12 cellular contexts compared by ENCODE assay signal in the genomic region with DNA sequence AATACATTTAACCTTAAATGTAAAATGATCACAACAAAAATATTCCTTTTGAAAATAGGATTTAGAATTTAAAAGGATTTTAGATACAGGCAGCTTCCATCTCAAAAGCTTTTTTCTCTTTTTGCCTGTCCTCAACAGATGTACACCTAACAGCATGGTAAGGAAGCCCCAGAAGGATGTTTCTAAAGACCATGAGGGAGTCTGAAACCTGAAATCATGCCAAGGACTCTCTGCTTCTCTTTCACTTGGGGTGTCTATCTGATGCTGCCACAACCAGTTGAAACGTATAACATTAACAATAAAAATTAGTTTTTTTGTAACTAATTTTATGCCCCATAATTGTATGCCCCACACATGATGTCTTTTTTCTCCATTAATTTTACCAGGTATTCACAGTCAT. TPM values are rescaled to one million over a fixed set of nuclear protein-coding genes. Genes with fewer than 3 reads are reported as not detected.
DNase-seq lines count a peak whose midpoint lies in the region; ATAC-seq, FAIRE-seq and TF ChIP-seq lines count a peak whose summit lies in the region.
"Had no signal": no experiment of that assay in that cellular context is flagged by ENCODE, and none has a peak within 500 bp of the region (broad histone marks: within the 10 kb centered on the region; RNA-seq: fewer than 3 reads in every experiment).

No MANE protein-coding gene starts in this region.

- H3K4ac ChIP-seq in mesenchymal stem cell (ENCODE audit: low read depth in 1 of 2, low read length in 2 of 2): no peak overlapping the region
- no peak overlapping the region for H3K4ac ChIP-seq in neuronal stem cell (ENCODE audit: low read length)

- POLR2A ChIA-PET in Panc1 (lab: Charles Lee): no interaction called here

- H3K27me3 ChIP-seq in Panc1 (ENCODE audit: control insufficient read depth, insufficient read depth, low read length): no peaks in the 10 kb centered on the region
- no peaks in the 10 kb centered on the region for H3K27me3 ChIP-seq in mesenchymal stem cell (ENCODE audit: control insufficient read depth in 1 of 2, insufficient read depth in 1 of 2, low read length in 2 of 2)
- no peaks in the 10 kb centered on the region for H3K27me3 ChIP-seq in neuronal stem cell (ENCODE audit: control insufficient read depth in 3 of 3, insufficient read depth in 3 of 3, low read depth in 1 of 3, low read length in 3 of 3)
- H3K27me3 ChIP-seq: pancreas had no signal

- WGBS in mesenchymal stem cell: 70% methylated on average over 1 of the region's 1 CpG
- WGBS in neuronal stem cell (ENCODE audit: extremely low coverage in 2 of 2, insufficient read length in 2 of 2, insufficient replicate concordance in 1 of 2), 2 donors: no CpG with 5 or more reads among the region's 1 CpG

- H3K36me3 ChIP-seq in Panc1 (ENCODE audit: control insufficient read depth, insufficient read depth, low read length) (no peaks in the 10 kb centered on the region), mesenchymal stem cell (ENCODE audit: control insufficient read depth in 1 of 2, insufficient read depth in 2 of 2, low read depth in 1 of 2, low read length in 2 of 2) (no peaks in the 10 kb centered on the region), neuronal stem cell (replicated peaks in 1 of 2; ENCODE audit: control insufficient read depth in 2 of 2, insufficient read depth in 2 of 2, low read length in 2 of 2) (no peaks in the 10 kb centered on the region)
- H3K36me3 ChIP-seq: pancreas, WERI-Rb-1 had no signal

- H3K79me1 ChIP-seq in mesenchymal stem cell (replicated peaks; ENCODE audit: low read length, poor library complexity, severe bottlenecking): no peaks in the 10 kb centered on the region
- H3K79me1 ChIP-seq in neuronal stem cell (ENCODE audit: low read depth, low read length): no peaks in the 10 kb centered on the region

- TF ChIP-seq CTCF in Panc1 (IDR thresholded peaks at IDR 0.05): no peak

- H3K27ac Mint-ChIP-seq in activated naive CD4-positive, alpha-beta T cell treated with anti-CD3 and anti-CD28 coated beads, Interleukin-2, amount 50 U/mL, for 72 hours: no peak overlapping the region

- CTCF ChIA-PET in Panc1 (lab: Charles Lee): no interaction called here

- H4K91ac ChIP-seq in mesenchymal stem cell (ENCODE audit: low read length) (no peak overlapping the region), neuronal stem cell (ENCODE audit: low read depth, low read length, poor library complexity) (no peak overlapping the region)

- H3K23ac ChIP-seq in mesenchymal stem cell (ENCODE audit: low read length in 2 of 2) (no peak overlapping the region), neuronal stem cell (ENCODE audit: low read depth, low read length, poor library complexity) (no peak overlapping the region)

- H2BK12ac ChIP-seq in mesenchymal stem cell (ENCODE audit: low read length in 2 of 2) (no peak overlapping the region), neuronal stem cell (ENCODE audit: low read length) (no peak overlapping the region)

- H2BK5ac ChIP-seq in mesenchymal stem cell (ENCODE audit: low read depth, low read length, poor library complexity, severe bottlenecking) (no peak overlapping the region), neuronal stem cell (ENCODE audit: low read length) (no peak overlapping the region)

- intact Hi-C loops in Panc1 (cut with micrococcal nuclease; ENCODE audit: unreplicated experiment): no loop called here

- ATAC-seq in GM18909 (IDR thresholded peaks at IDR 0.05; ENCODE audit: poor library complexity, unreplicated experiment) (peak; percentile 63), HG02623 (IDR thresholded peaks at IDR 0.05; ENCODE audit: unreplicated experiment) (peak; percentile 53), Panc1 (no peak)
- ATAC-seq in activated naive CD4-positive, alpha-beta T cell treated with anti-CD3 and anti-CD28 coated beads, Interleukin-2, amount 50 U/mL, for 72 hours: no peak

- no peak overlapping the region for H2BK120ac ChIP-seq in mesenchymal stem cell (ENCODE audit: low read depth, low read length)
- H2BK120ac ChIP-seq in neuronal stem cell (ENCODE audit: low read depth, low read length): no peak overlapping the region

- H3K9me3 ChIP-seq in Panc1 (ENCODE audit: control insufficient read depth, insufficient read depth, low read depth, low read length) (no peaks in the 10 kb centered on the region), mesenchymal stem cell (ENCODE audit: control insufficient read depth, low read length) (no peaks in the 10 kb centered on the region), neuronal stem cell (replicated peaks in 1 of 2; ENCODE audit: control insufficient read depth in 2 of 2, insufficient read depth in 1 of 2, low read depth in 1 of 2, low read length in 2 of 2) (peaks cover 0 to 3% of the 10 kb centered on the region in 2 donors)
- H3K9me3 ChIP-seq: pancreas had no signal

- H3K27ac ChIP-seq in Panc1 (ENCODE audit: low read length): peak overlapping the region; percentile 87
- H3K27ac ChIP-seq in mesenchymal stem cell (ENCODE audit: low read length, poor library complexity, severe bottlenecking): peak overlapping the region; percentile 56
- no peak overlapping the region for H3K27ac ChIP-seq in neuronal stem cell (replicated peaks; ENCODE audit: low read length)
- H3K27ac ChIP-seq: WERI-Rb-1 had no signal

- H3K4me1 ChIP-seq in Panc1 (ENCODE audit: control insufficient read depth, insufficient read depth, low read length): peaks cover 45% of the 10 kb centered on the region
- H3K4me1 ChIP-seq in mesenchymal stem cell (ENCODE audit: control insufficient read depth, insufficient read depth, low read depth, low read length): no peaks in the 10 kb centered on the region
- no peaks in the 10 kb centered on the region for H3K4me1 ChIP-seq in neuronal stem cell (ENCODE audit: control insufficient read depth in 2 of 2, insufficient read depth in 1 of 2, low read depth in 1 of 2, low read length in 2 of 2)

- H3K9me3 Mint-ChIP-seq in activated naive CD4-positive, alpha-beta T cell treated with anti-CD3 and anti-CD28 coated beads, Interleukin-2, amount 50 U/mL, for 72 hours: no peaks in the 10 kb centered on the region

- peak overlapping the region; percentile 94 for H3K9ac ChIP-seq in mesenchymal stem cell (ENCODE audit: low read length)
- H3K9ac ChIP-seq in neuronal stem cell (ENCODE audit: low read depth, low read length, poor library complexity): no peak overlapping the region

- no TSS peak for BruUV-seq in Panc1 (replicated peaks; lab: Mats Ljungman, UMichigan)

- FAIRE-seq in HTR-8/SVneo (lab: Jason Lieb, UNC): no peak

- H3K36me3 Mint-ChIP-seq in activated naive CD4-positive, alpha-beta T cell treated with anti-CD3 and anti-CD28 coated beads, Interleukin-2, amount 50 U/mL, for 72 hours: peaks cover 0 to 2% of the 10 kb centered on the region in 2 donors

- H3K4me3 ChIP-seq in Panc1 (ENCODE audit: low read depth in 2 of 2, low read length in 2 of 2) (no peak overlapping the region), mesenchymal stem cell (ENCODE audit: insufficient read depth in 1 of 2, low read depth in 1 of 2, low read length in 2 of 2) (peak overlapping the region in 1 of 2 experiments; percentile 10), neuronal stem cell (ENCODE audit: low read length in 2 of 2) (no peak overlapping the region)
- H3K4me3 ChIP-seq: pancreas had no signal

- in situ Hi-C loops in Panc1 (cut with HindIII; ENCODE audit: low pct_unique_long_range_greater_than_20kb, low sequenced_read_pairs): no loop called here

- H3K4me2 ChIP-seq in mesenchymal stem cell (ENCODE audit: low read length, poor library complexity, severe bottlenecking): no peak overlapping the region
- no peak overlapping the region for H3K4me2 ChIP-seq in neuronal stem cell (ENCODE audit: insufficient read depth, low read length, poor library complexity, severe bottlenecking)

- H3K18ac ChIP-seq in mesenchymal stem cell (ENCODE audit: low read depth in 1 of 2, low read length in 2 of 2) (peak overlapping the region in 1 of 2 experiments; percentile 43), neuronal stem cell (ENCODE audit: low read length) (no peak overlapping the region)

- no peak overlapping the region for H2BK15ac ChIP-seq in mesenchymal stem cell (ENCODE audit: low read depth, poor library complexity, severe bottlenecking)
- no peak overlapping the region for H2BK15ac ChIP-seq in neuronal stem cell (ENCODE audit: low read length)

- H3K14ac ChIP-seq in mesenchymal stem cell (ENCODE audit: low read length in 2 of 2) (no peak overlapping the region), neuronal stem cell (ENCODE audit: low read length) (no peak overlapping the region)

- H2AFZ ChIP-seq in mesenchymal stem cell (ENCODE audit: low read depth, low read length) (no peak overlapping the region), neuronal stem cell (ENCODE audit: low read length) (no peak overlapping the region)

- H4K8ac ChIP-seq in mesenchymal stem cell (ENCODE audit: low read length) (no peak overlapping the region), neuronal stem cell (ENCODE audit: low read depth, low read length) (no peak overlapping the region)

- no peak for DNase-seq in Panc1 (ENCODE audit: low read depth, low spot score)
- DNase-seq in mesenchymal stem cell: no peak
- no peak for DNase-seq in hypothalamus (lab: John Stamatoyannopoulos, UW)
- no peak for DNase-seq in activated naive CD4-positive, alpha-beta T cell treated with anti-CD3 and anti-CD28 coated beads, Interleukin-2, amount 50 U/mL, for 72 hours (ENCODE audit: low spot score in 2 of 2)
- DNase-seq in neuronal stem cell (ENCODE audit: low spot score): no peak
- DNase-seq in HTR-8/SVneo (ENCODE audit: insufficient read length, low spot score): no peak
- DNase-seq: hippocampal formation, NCI-H2171 treated with DMSO at 0.1 percent for 48 hours, WERI-Rb-1 had no signal

- H2AK5ac ChIP-seq in mesenchymal stem cell (ENCODE audit: low read length, severe bottlenecking) (no peak overlapping the region), neuronal stem cell (ENCODE audit: low read depth, low read length) (no peak overlapping the region)

RNA-seq across cellular contexts. Expression of a gene that starts 5.4 kb away (rescaled TPM):
- 34.2 TPM for total RNA-seq in Panc1 (2021; ENCODE audit: unreplicated experiment)
- 18.4 TPM for polyA plus RNA-seq in Panc1 (2012; ENCODE audit: insufficient read length)
- 28.4 TPM for polyA plus RNA-seq in mesenchymal stem cell (2013, experiment 1 of 2)
- 27.8 TPM for polyA plus RNA-seq in mesenchymal stem cell (2013, experiment 2 of 2)
- total RNA-seq in activated naive CD4-positive, alpha-beta T cell treated with anti-CD3 and anti-CD28 coated beads, Interleukin-2, amount 50 U/mL, for 72 hours: 10 to 100 TPM; 16.2 to 19.2 TPM
- 25.4 TPM for polyA plus RNA-seq in neuronal stem cell (2013, experiment 1 of 2)
- 26.0 TPM for polyA plus RNA-seq in neuronal stem cell (2013, experiment 2 of 2)

Comparison
In these comparisons a context has a peak if more than half of its experiments do, and no peak if none do; other contexts are left out.
1. ATAC-seq: peak in GM18909 (single experiment) and HG02623 (single experiment); none in Panc1 (single experiment) and activated naive CD4-positive, alpha-beta T cell treated with anti-CD3 and anti-CD28 coated beads, Interleukin-2, amount 50 U/mL, for 72 hours (0 of 2).